ENCODE assay signal across 15 cellular contexts in genomic region chr5:54876561-54876960, GRCh38.
A peak's percentile ranks its signal among the peaks of the same experiment; 100 is the strongest.
DNase-seq lines count a peak whose midpoint lies in the region; ATAC-seq and TF ChIP-seq lines count a peak whose summit lies in the region.
"Had no signal": no experiment of that assay in that cellular context is flagged by ENCODE, and none has a peak within 500 bp of the region (broad histone marks: within the 10 kb centered on the region; RNA-seq: fewer than 3 reads in every experiment).

No MANE protein-coding gene starts in this region.

- peaks cover 3% of the 10 kb centered on the region; the same call in 1 of the 2 replicates for H3K4me1 ChIP-seq in H9 (ENCODE audit: insufficient read depth, low read length)
- H3K4me1 ChIP-seq in endodermal cell (ENCODE audit: control insufficient read depth, insufficient read depth, low read length) = no peaks in the 10 kb centered on the region
- H3K4me1 ChIP-seq: BE2C, HAP-1 had no signal

- no peak overlapping the region for H4K8ac ChIP-seq in H9 (replicated peaks; ENCODE audit: insufficient read length, low read depth, low read length)

- H3K4me3 Mint-ChIP-seq in H9 (no peak overlapping the region), endodermal cell (peak overlapping the region; percentile 33), progenitor cell of endocrine pancreas (ENCODE audit: low read depth) (peak overlapping the region; percentile 38)
- H3K4me3 Mint-ChIP-seq: CD4-positive, CD25-positive, alpha-beta regulatory T cell; CD8-positive, alpha-beta memory T cell had no signal

- no peaks in the 10 kb centered on the region for H3K79me2 ChIP-seq in H9 (ENCODE audit: insufficient read depth, low read length)

- H3K36me3 ChIP-seq in endodermal cell (ENCODE audit: control insufficient read depth, insufficient read depth, low read length) = no peaks in the 10 kb centered on the region
- H3K36me3 ChIP-seq: BE2C, HAP-1 had no signal

- ATAC-seq in HG03025 (IDR thresholded peaks at IDR 0.05; ENCODE audit: low FRiP score, unreplicated experiment) = no peak
- ATAC-seq in HG03159 (IDR thresholded peaks at IDR 0.05; ENCODE audit: unreplicated experiment) = no peak
- ATAC-seq: K562 had no signal

- no peak overlapping the region for H3K4me3 ChIP-seq in endodermal cell (ENCODE audit: low read length)
- H3K4me3 ChIP-seq: HAP-1, K562 had no signal

- H3K9me3 ChIP-seq in H9 (ENCODE audit: control insufficient read depth, low read depth, low read length) (no peaks in the 10 kb centered on the region), endodermal cell (ENCODE audit: control insufficient read depth, low read length) (no peaks in the 10 kb centered on the region)
- H3K9me3 ChIP-seq: BE2C, HAP-1 had no signal

- H3K36me3 Mint-ChIP-seq in H9 (ENCODE audit: insufficient read depth in 1 of 3, low read depth in 3 of 3) = peaks cover 0 to 5% (median 0%) of the 10 kb centered on the region in 3 experiments; a peak in 2 of 7 replicates
- no peaks in the 10 kb centered on the region for H3K36me3 Mint-ChIP-seq in endodermal cell (ENCODE audit: low read depth)
- H3K36me3 Mint-ChIP-seq in progenitor cell of endocrine pancreas (ENCODE audit: insufficient read depth) = no peaks in the 10 kb centered on the region
- H3K36me3 Mint-ChIP-seq: CD4-positive, CD25-positive, alpha-beta regulatory T cell; CD8-positive, alpha-beta memory T cell had no signal

- no peak overlapping the region for H2BK20ac ChIP-seq in H9 (ENCODE audit: low read depth, low read length, poor library complexity, severe bottlenecking)

- no peak overlapping the region for H3K4ac ChIP-seq in H9 (ENCODE audit: low read depth, low read length)

- no peak overlapping the region for H3K56ac ChIP-seq in H9 (ENCODE audit: insufficient read length, low read depth, low read length)

- H3K23ac ChIP-seq in H9 (ENCODE audit: insufficient read length, low read depth, low read length) = no peak overlapping the region

- H3K14ac ChIP-seq in H9 (ENCODE audit: insufficient read depth, low read length) = peak overlapping the region; percentile 39; the same call in 1 of the 2 replicates

- no peaks in the 10 kb centered on the region for H3K27me3 ChIP-seq in H9 (ENCODE audit: insufficient read depth, low read length)
- peaks cover 57% of the 10 kb centered on the region for H3K27me3 ChIP-seq in endodermal cell (ENCODE audit: control insufficient read depth, insufficient read depth, low read length, poor library complexity, severe bottlenecking)

- H3K4me2 ChIP-seq in H9 (ENCODE audit: insufficient read depth, insufficient read length, low read length) = no peak overlapping the region

- H3K27ac Mint-ChIP-seq in H9 = peak overlapping the region in 1 of 3 experiments; percentile 8; a peak in 1 of 7 replicates
- H3K27ac Mint-ChIP-seq in endodermal cell = no peak overlapping the region
- H3K27ac Mint-ChIP-seq in progenitor cell of endocrine pancreas = peak overlapping the region; percentile 97
- H3K27ac Mint-ChIP-seq: CD8-positive, alpha-beta memory T cell had no signal

- TF ChIP-seq CTCF in H9 (conservative IDR thresholded peaks at IDR 0.05) (no peak), endodermal cell (conservative IDR thresholded peaks at IDR 0.05) (no peak), progenitor cell of endocrine pancreas (IDR thresholded peaks at IDR 0.05; ENCODE audit: unreplicated experiment) (no peak)

- no CpG with 5 or more reads among the region's 6 CpGs for WGBS in H9 (ENCODE audit: extremely low coverage, insufficient read length, low lambda C conversion rate)
- WGBS in endodermal cell (ENCODE audit: insufficient coverage in 1 of 2, insufficient read length in 1 of 2), 2 experiments = 58 to 83% methylated on average over 1 to 6 of the region's 6 CpGs

- H3K27me3 Mint-ChIP-seq in H9 (ENCODE audit: low read depth) = peaks cover 7% of the 10 kb centered on the region
- H3K27me3 Mint-ChIP-seq in endodermal cell (ENCODE audit: insufficient read depth) = peaks cover 51% of the 10 kb centered on the region
- no peaks in the 10 kb centered on the region for H3K27me3 Mint-ChIP-seq in progenitor cell of endocrine pancreas

- no peak overlapping the region for H3K18ac ChIP-seq in H9 (ENCODE audit: insufficient read length, low read depth, low read length)

- H3K4me1 Mint-ChIP-seq in H9 (peaks cover 41 to 43% of the 10 kb centered on the region in 2 experiments), endodermal cell (peaks cover 56% of the 10 kb centered on the region), progenitor cell of endocrine pancreas (ENCODE audit: low read depth) (peaks cover 53% of the 10 kb centered on the region)
- H3K4me1 Mint-ChIP-seq: CD4-positive, CD25-positive, alpha-beta regulatory T cell had no signal

- no peak overlapping the region for H2AK5ac ChIP-seq in H9 (ENCODE audit: insufficient read length, low read length)

- no peak overlapping the region for H4K91ac ChIP-seq in H9 (ENCODE audit: insufficient read length, low read depth, low read length)

- H4K20me1 ChIP-seq in H9 (ENCODE audit: control insufficient read depth, insufficient read depth, insufficient read length) = no peaks in the 10 kb centered on the region

- H3K9ac ChIP-seq in H9 (ENCODE audit: extremely low read depth, insufficient read length, low read length) = no peak overlapping the region
- H3K9ac ChIP-seq in endodermal cell (ENCODE audit: extremely low read depth, low read length, poor library complexity, severe bottlenecking) = no peak overlapping the region

- DNase-seq in H9 = no peak
- DNase-seq in endodermal cell = no peak
- peak; percentile 39 for DNase-seq in progenitor cell of endocrine pancreas (ENCODE audit: low spot score, unreplicated experiment)
- DNase-seq in NCI-H748 treated with DMSO at 0.1 percent for 48 hours (lab: John Stamatoyannopoulos, UW) = no peak
- DNase-seq: BE2C; C1 segment of cervical spinal cord; CD4-positive, CD25-positive, alpha-beta regulatory T cell; CD8-positive, alpha-beta memory T cell; COR-L47; GOT3; IMR-90 had no signal

- no peaks in the 10 kb centered on the region for H3K23me2 ChIP-seq in H9 (ENCODE audit: insufficient read length, low read depth, low read length, poor library complexity, severe bottlenecking)

- no peak overlapping the region for H2BK120ac ChIP-seq in H9 (ENCODE audit: low read depth, low read length, poor library complexity, severe bottlenecking)

- no peak overlapping the region for H2BK15ac ChIP-seq in H9 (ENCODE audit: low read depth, low read length)

- no peak overlapping the region for H2BK12ac ChIP-seq in H9 (ENCODE audit: insufficient read length, low read depth, low read length)

- H2BK5ac ChIP-seq in H9 (ENCODE audit: insufficient read length, low read length) = no peak overlapping the region

- H2AFZ ChIP-seq in H9 (ENCODE audit: low read length) = no peak overlapping the region

- H3K27ac ChIP-seq in H9 (ENCODE audit: insufficient read length, low read depth, low read length) (no peak overlapping the region), endodermal cell (ENCODE audit: low read depth, low read length) (no peak overlapping the region)

- no peak overlapping the region for H4K5ac ChIP-seq in H9 (ENCODE audit: insufficient read length, low read depth, low read length)

- peaks cover 0 to 3% of the 10 kb centered on the region in 2 experiments; a peak in 1 of 5 replicates for H3K9me3 Mint-ChIP-seq in H9
- peaks cover 1% of the 10 kb centered on the region for H3K9me3 Mint-ChIP-seq in endodermal cell
- H3K9me3 Mint-ChIP-seq in progenitor cell of endocrine pancreas (ENCODE audit: low read depth) = no peaks in the 10 kb centered on the region
- H3K9me3 Mint-ChIP-seq: CD8-positive, alpha-beta memory T cell had no signal

- no peak overlapping the region for H3T11ph ChIP-seq in H9 (ENCODE audit: low read length)

- no peaks in the 10 kb centered on the region for H3K79me1 ChIP-seq in H9 (ENCODE audit: insufficient read depth, low read depth, low read length, poor library complexity, severe bottlenecking)

Comparison
In these comparisons a context has a peak if more than half of its experiments do, and no peak if none do; other contexts are left out.
1. H3K4me3 Mint-ChIP-seq: peak in endodermal cell (single experiment) and progenitor cell of endocrine pancreas (single experiment); none in H9 (0 of 2).